In the genomic region with DNA sequence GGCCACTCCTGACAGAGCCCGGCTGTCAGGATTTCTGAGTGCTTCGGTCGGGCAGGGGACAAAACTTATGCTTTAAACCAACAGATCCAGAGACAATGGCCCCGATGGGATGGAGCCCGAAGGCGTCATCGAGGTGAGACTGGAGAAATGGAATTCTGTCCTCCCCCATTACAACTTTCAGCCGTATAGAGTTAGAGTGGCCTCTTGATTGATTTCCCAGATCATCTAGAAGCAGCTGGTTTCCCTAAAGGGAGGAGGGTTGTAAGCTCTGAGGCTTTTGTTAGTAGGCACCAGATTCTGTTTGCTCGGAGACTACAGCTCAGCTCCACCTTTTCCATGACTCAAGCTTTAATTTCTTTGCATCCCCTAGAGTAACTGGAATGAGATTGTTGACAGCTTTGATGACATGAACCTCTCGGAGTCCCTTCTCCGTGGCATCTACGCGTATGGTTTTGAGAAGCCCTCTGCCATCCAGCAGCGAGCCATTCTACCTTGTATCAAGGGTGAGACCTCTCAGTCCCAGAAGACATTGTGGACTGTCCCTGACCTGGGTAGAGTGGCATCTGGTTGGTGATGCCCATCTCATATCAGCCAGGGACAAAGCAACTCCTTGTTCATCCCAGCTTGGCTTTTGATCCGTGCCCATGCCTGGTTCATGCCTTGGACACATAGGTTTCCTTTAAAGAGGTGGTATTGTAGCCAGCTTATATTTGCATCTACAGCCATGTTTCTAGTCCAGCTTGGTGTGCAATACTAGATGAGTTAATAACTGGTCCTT, we compare ENCODE assay signal across 8 cellular contexts. TPM values are rescaled to one million over a fixed set of nuclear protein-coding genes. Genes with fewer than 3 reads are reported as not detected.
DNase-seq lines count a peak whose midpoint lies in the region; ATAC-seq and TF ChIP-seq lines count a peak whose summit lies in the region.

No MANE protein-coding gene starts in this region.

- TF ChIP-seq CTCF in heart left ventricle (IDR thresholded peaks at IDR 0.05), result no peak
- no peak for TF ChIP-seq CTCF in lower lobe of right lung (IDR thresholded peaks at IDR 0.05)
- no peak for TF ChIP-seq CTCF in upper lobe of left lung (IDR thresholded peaks at IDR 0.05)

- H3K27me3 ChIP-seq in heart left ventricle (no peaks in the 10 kb centered on the region), lower lobe of right lung (ENCODE audit: low read depth) (no peaks in the 10 kb centered on the region), upper lobe of left lung (no peaks in the 10 kb centered on the region)

- H3K36me3 ChIP-seq in heart left ventricle (peaks cover 8 to 77% (median 75%) of the 10 kb centered on the region in 9 donors), lower lobe of right lung (peaks cover 77% of the 10 kb centered on the region), upper lobe of left lung (peaks cover 44 to 73% (median 62%) of the 10 kb centered on the region in 4 donors)

- ATAC-seq in heart left ventricle, result no peak
- ATAC-seq in left ventricle myocardium superior, result no peak
- no peak for ATAC-seq in lower lobe of right lung
- ATAC-seq in upper lobe of left lung (ENCODE audit: low FRiP score in 2 of 2), result no peak
- ATAC-seq in HG03342 (IDR thresholded peaks at IDR 0.05; ENCODE audit: unreplicated experiment), result no peak

- H3K4me1 ChIP-seq in heart left ventricle (peaks cover 9 to 67% (median 37%) of the 10 kb centered on the region in 12 donors), lower lobe of right lung (peaks cover 68% of the 10 kb centered on the region), upper lobe of left lung (peaks cover 44 to 61% (median 53%) of the 10 kb centered on the region in 4 donors)

- DNase-seq in heart left ventricle (no peak), left ventricle myocardium superior (no peak), astrocyte of the hippocampus (ENCODE audit: low read depth, low spot score) (peak; percentile 32), lower lobe of right lung (no peak), upper lobe of left lung (no peak), medulla oblongata (ENCODE audit: extremely low spot score) (no peak)
- DNase-seq in activated effector memory CD4-positive, alpha-beta T cell treated with anti-CD3 and anti-CD28 coated beads, Interleukin-2, amount 50 U/mL, for 16 hours, result no peak

- intact Hi-C loops in heart left ventricle (cut with DNase I) (loop anchor here in 5 of 10 donors (5.0 to 10.0 kb wide), 6 partner anchors 113 to 340 kb away; partner anchors contain the start of genes TP53 (in 2 of the 5), WRAP53 (in 2 of the 5), CTDNEP1 (in 1 of the 5) and DVL2 (in 1 of the 5)), left ventricle myocardium superior (cut with micrococcal nuclease) (no loop called here), lower lobe of right lung (cut with DNase I) (no loop called here)

- TF ChIP-seq EP300 in upper lobe of left lung (IDR thresholded peaks at IDR 0.05), result no peak

- H3K4me3 ChIP-seq in heart left ventricle (peak overlapping the region; percentile 77 to 100 (median 100)), lower lobe of right lung (peak overlapping the region; percentile 81), upper lobe of left lung (peak overlapping the region; percentile 75 to 100 (median 82))

- no peak for TF ChIP-seq POLR2A in heart left ventricle (IDR thresholded peaks at IDR 0.05)
- no peak for TF ChIP-seq POLR2A in upper lobe of left lung (IDR thresholded peaks at IDR 0.05)

- no peaks in the 10 kb centered on the region for H3K9me3 ChIP-seq in heart left ventricle
- no peaks in the 10 kb centered on the region for H3K9me3 ChIP-seq in lower lobe of right lung
- no peaks in the 10 kb centered on the region for H3K9me3 ChIP-seq in upper lobe of left lung

- 18 to 33% (median 23%) methylated on average over 10 to 15 of the region's 15 CpGs for WGBS in heart left ventricle, 4 donors
- 24 to 31% methylated on average over 14 to 15 of the region's 15 CpGs for WGBS in upper lobe of left lung, 2 donors

- H3K27ac ChIP-seq in heart left ventricle (peak overlapping the region in 11 of 12 donors; percentile 80 to 100 (median 98)), lower lobe of right lung (peak overlapping the region; percentile 97), upper lobe of left lung (peak overlapping the region; percentile 97 to 100 (median 98))

RNA-seq across cellular contexts. Expression of gene CD68, which starts 5.1 kb away (rescaled TPM):
- total RNA-seq in heart left ventricle, result 100 to 1,000 TPM in 2 of 9 donors, 10 to 100 TPM in 6, 1 to 10 TPM in 1; 9.9 to 324 (median 22.5) TPM
- polyA plus RNA-seq in heart left ventricle, result 10 to 100 TPM; 11.3 to 46.7 TPM
- total RNA-seq in left ventricle myocardium superior, result 26.6 TPM
- 667 TPM for total RNA-seq in lower lobe of right lung
- total RNA-seq in upper lobe of left lung, result 100 to 1,000 TPM in 5 of 6 donors, 10 to 100 TPM in 1; 76.5 to 500 (median 260) TPM

RNA-seq across cellular contexts. Expression of gene MPDU1, which starts 9.3 kb away (rescaled TPM):
- total RNA-seq in heart left ventricle (10 to 100 TPM; 18.4 to 90.1 (median 25.4) TPM), left ventricle myocardium superior (28.0 TPM), lower lobe of right lung (55.3 TPM), upper lobe of left lung (100 to 1,000 TPM in 1 of 6 donors, 10 to 100 TPM in 5; 50.6 to 121 (median 56.2) TPM)
- polyA plus RNA-seq in heart left ventricle, result 100 to 1,000 TPM in 1 of 2 donors, 10 to 100 TPM in 1; 33.3 to 106 TPM

RNA-seq across cellular contexts. Expression of gene SENP3, which starts 12.6 kb away (rescaled TPM):
- 10 to 100 TPM; 26.4 to 59.5 (median 28.9) TPM for total RNA-seq in heart left ventricle
- polyA plus RNA-seq in heart left ventricle, result 10 to 100 TPM; 29.1 to 65.5 TPM
- total RNA-seq in left ventricle myocardium superior, result 32.8 TPM
- 87.0 TPM for total RNA-seq in lower lobe of right lung
- 100 to 1,000 TPM in 1 of 6 donors, 10 to 100 TPM in 5; 54.2 to 108 (median 57.5) TPM for total RNA-seq in upper lobe of left lung

RNA-seq across cellular contexts. Expression of gene SOX15, which starts 15.5 kb away (rescaled TPM):
- total RNA-seq in heart left ventricle (1 to 10 TPM in 4 of 9 donors, under 1 TPM in 4, not detected in 1; 0.65 to 8.0 (median 1.2) TPM), left ventricle myocardium superior (1.2 TPM), lower lobe of right lung (0.47 TPM), upper lobe of left lung (1 to 10 TPM in 1 of 6 donors, under 1 TPM in 2, not detected in 3; 0.63 to 1.5 (median 0.71) TPM)
- polyA plus RNA-seq in heart left ventricle, result 1 to 10 TPM in 1 of 2 donors, under 1 TPM in 1; 0.32 to 2.2 TPM

RNA-seq across cellular contexts. Expression of gene TNFSF13, which starts 15.8 kb away (rescaled TPM):
- total RNA-seq in heart left ventricle (10 to 100 TPM in 3 of 9 donors, 1 to 10 TPM in 6; 3.7 to 43.0 (median 6.4) TPM), left ventricle myocardium superior (8.5 TPM), lower lobe of right lung (161 TPM), upper lobe of left lung (100 to 1,000 TPM in 4 of 6 donors, 10 to 100 TPM in 2; 74.2 to 226 (median 129) TPM)
- polyA plus RNA-seq in heart left ventricle, result 1 to 10 TPM; 6.9 to 7.1 TPM
